Comparison of ENCODE assay signal across 12 cellular contexts in genomic region chr22:20127869-20128618, GRCh38. TPM values are rescaled to one million over a fixed set of nuclear protein-coding genes. Genes with fewer than 3 reads are reported as not detected.
DNase-seq lines count a peak whose midpoint lies in the region; ATAC-seq and TF ChIP-seq lines count a peak whose summit lies in the region.
"Had no signal": no experiment of that assay in that cellular context is flagged by ENCODE, and none has a peak within 500 bp of the region (broad histone marks: within the 10 kb centered on the region; RNA-seq: fewer than 3 reads in every experiment).

No MANE protein-coding gene starts in this region.

- no peaks in the 10 kb centered on the region for H3K9me3 Mint-ChIP-seq in CD4-positive, CD25-positive, alpha-beta regulatory T cell
- no peaks in the 10 kb centered on the region for H3K9me3 Mint-ChIP-seq in GM23338
- H3K9me3 Mint-ChIP-seq in activated CD4-positive, alpha-beta T cell treated with anti-CD3 and anti-CD28 coated beads, Interleukin-2, amount 10 ng/mL, durations not matched to agents 24 days and 14 days: no peaks in the 10 kb centered on the region
- H3K9me3 Mint-ChIP-seq: activated naive CD8-positive, alpha-beta T cell treated with anti-CD3 and anti-CD28 coated beads, Interleukin-2, amount 10 ng/mL, durations not matched to agents 7 days and 5 days had no signal

- peaks cover 31% of the 10 kb centered on the region for H3K36me3 ChIP-seq in CD4-positive, CD25-positive, alpha-beta regulatory T cell (ENCODE audit: control insufficient read depth, insufficient read depth, low read length)
- H3K36me3 ChIP-seq in GM23338 (ENCODE audit: insufficient read depth): peaks cover 16% of the 10 kb centered on the region; the same call in 1 of the 2 replicates
- H3K36me3 ChIP-seq in ectodermal cell (ENCODE audit: control insufficient read depth, insufficient read depth, low read length): peaks cover 33% of the 10 kb centered on the region

- peaks cover 4% of the 10 kb centered on the region for H3K36me3 Mint-ChIP-seq in CD4-positive, CD25-positive, alpha-beta regulatory T cell
- peaks cover 52% of the 10 kb centered on the region for H3K36me3 Mint-ChIP-seq in GM23338 (ENCODE audit: low read depth)
- peaks cover 31% of the 10 kb centered on the region for H3K36me3 Mint-ChIP-seq in activated CD4-positive, alpha-beta T cell treated with anti-CD3 and anti-CD28 coated beads, Interleukin-2, amount 10 ng/mL, durations not matched to agents 24 days and 14 days (ENCODE audit: low read depth)

- no peaks in the 10 kb centered on the region for H3K9me2 ChIP-seq in GM23338 (ENCODE audit: insufficient read depth)

- no peak for TF ChIP-seq CTCF in GM23338 (conservative IDR thresholded peaks at IDR 0.05; ENCODE audit: low read depth in 2 of 2)

- no peaks in the 10 kb centered on the region for H3K27me3 Mint-ChIP-seq in CD4-positive, CD25-positive, alpha-beta regulatory T cell
- H3K27me3 Mint-ChIP-seq in GM23338 (ENCODE audit: insufficient read depth, low read depth, poor library complexity): peaks cover 13% of the 10 kb centered on the region
- no peaks in the 10 kb centered on the region for H3K27me3 Mint-ChIP-seq in activated CD4-positive, alpha-beta T cell treated with anti-CD3 and anti-CD28 coated beads, Interleukin-2, amount 10 ng/mL, durations not matched to agents 24 days and 14 days
- H3K27me3 Mint-ChIP-seq: activated naive CD8-positive, alpha-beta T cell treated with anti-CD3 and anti-CD28 coated beads, Interleukin-2, amount 10 ng/mL, durations not matched to agents 7 days and 5 days had no signal

- H3K4me1 Mint-ChIP-seq in CD4-positive, CD25-positive, alpha-beta regulatory T cell: peaks cover 0 to 23% (median 8%) of the 10 kb centered on the region in 4 donors
- no peaks in the 10 kb centered on the region for H3K4me1 Mint-ChIP-seq in GM23338
- peaks cover 8% of the 10 kb centered on the region for H3K4me1 Mint-ChIP-seq in activated CD4-positive, alpha-beta T cell treated with anti-CD3 and anti-CD28 coated beads, Interleukin-2, amount 10 ng/mL, durations not matched to agents 24 days and 14 days

- no peak for DNase-seq in CD4-positive, CD25-positive, alpha-beta regulatory T cell
- DNase-seq in GM23338 (ENCODE audit: low spot score) (no peak), T-helper 2 cell (no peak)
- no peak for DNase-seq in activated CD4-positive, alpha-beta T cell treated with anti-CD3 and anti-CD28 coated beads, Interleukin-2, amount 10 ng/mL, durations not matched to agents 24 days and 14 days
- DNase-seq: activated naive CD8-positive, alpha-beta T cell treated with anti-CD3 and anti-CD28 coated beads, Interleukin-2, amount 10 ng/mL, durations not matched to agents 7 days and 5 days; DMS153; hippocampal formation; left cardiac atrium; NCI-H2081 treated with DMSO at 0.1 percent for 48 hours; stimulated activated CD4-positive, alpha-beta T cell treated with anti-CD3 and anti-CD28 coated beads, Interleukin-12 subunit alpha, Interleukin-12 subunit beta, amount 100 ng/mL, for 4 hours had no signal

- H3K9me3 ChIP-seq in CD4-positive, CD25-positive, alpha-beta regulatory T cell (ENCODE audit: control insufficient read depth in 2 of 2, low read length in 2 of 2): no peaks in the 10 kb centered on the region
- no peaks in the 10 kb centered on the region for H3K9me3 ChIP-seq in ectodermal cell (ENCODE audit: control insufficient read depth, low read length)

- no peak overlapping the region for H3K4me2 ChIP-seq in GM23338

- H3K27ac Mint-ChIP-seq in CD4-positive, CD25-positive, alpha-beta regulatory T cell: peak overlapping the region; percentile 47 to 75 (median 55)
- no peak overlapping the region; the same call in 1 of the 2 replicates for H3K27ac Mint-ChIP-seq in GM23338
- H3K27ac Mint-ChIP-seq in activated CD4-positive, alpha-beta T cell treated with anti-CD3 and anti-CD28 coated beads, Interleukin-2, amount 10 ng/mL, durations not matched to agents 24 days and 14 days: no peak overlapping the region

- ATAC-seq in CD4-positive, CD25-positive, alpha-beta regulatory T cell (ENCODE audit: low read depth in 2 of 2): no peak
- ATAC-seq in GM23338 (no peak), HG03378 (IDR thresholded peaks at IDR 0.05; ENCODE audit: unreplicated experiment) (no peak)
- ATAC-seq: left cardiac atrium had no signal

- H3F3A ChIP-seq in GM23338 (replicated peaks; ENCODE audit: low read depth): peaks cover 47% of the 10 kb centered on the region

- intact Hi-C loops in activated CD4-positive, alpha-beta T cell treated with anti-CD3 and anti-CD28 coated beads, Interleukin-2, amount 10 ng/mL, durations not matched to agents 24 days and 14 days (cut with micrococcal nuclease): no loop called here

- peaks cover 16% of the 10 kb centered on the region for H3K79me2 ChIP-seq in GM23338 (replicated peaks; ENCODE audit: insufficient read depth)

- H3K27ac ChIP-seq in CD4-positive, CD25-positive, alpha-beta regulatory T cell (ENCODE audit: insufficient read depth, low read length, poor library complexity, severe bottlenecking): peak overlapping the region; percentile 38
- peak overlapping the region; percentile 74; the same call in 1 of the 2 replicates for H3K27ac ChIP-seq in GM23338 (ENCODE audit: low read depth)
- H3K27ac ChIP-seq in ectodermal cell (ENCODE audit: insufficient read depth, low read depth, low read length, poor library complexity, severe bottlenecking): peak overlapping the region; percentile 26

- H3K4me3 Mint-ChIP-seq in CD4-positive, CD25-positive, alpha-beta regulatory T cell: peak overlapping the region in 2 of 4 donors; percentile 63 to 77
- no peak overlapping the region for H3K4me3 Mint-ChIP-seq in GM23338
- no peak overlapping the region for H3K4me3 Mint-ChIP-seq in activated CD4-positive, alpha-beta T cell treated with anti-CD3 and anti-CD28 coated beads, Interleukin-2, amount 10 ng/mL, durations not matched to agents 24 days and 14 days
- H3K4me3 Mint-ChIP-seq: activated naive CD8-positive, alpha-beta T cell treated with anti-CD3 and anti-CD28 coated beads, Interleukin-2, amount 10 ng/mL, durations not matched to agents 7 days and 5 days had no signal

- H3K27me3 ChIP-seq in CD4-positive, CD25-positive, alpha-beta regulatory T cell (ENCODE audit: control insufficient read depth, insufficient read depth, low read length): no peaks in the 10 kb centered on the region
- H3K27me3 ChIP-seq in GM23338 (ENCODE audit: insufficient read depth): no peaks in the 10 kb centered on the region
- no peaks in the 10 kb centered on the region for H3K27me3 ChIP-seq in ectodermal cell (ENCODE audit: control insufficient read depth, insufficient read depth, low read length, poor library complexity, severe bottlenecking)

- WGBS in ectodermal cell, 2 experiments: 89 to 92% methylated on average over 17 of the region's 17 CpGs

- no peak overlapping the region for H2AFZ ChIP-seq in GM23338

- H3K4me3 ChIP-seq in CD4-positive, CD25-positive, alpha-beta regulatory T cell (ENCODE audit: low read depth, low read length): no peak overlapping the region
- H3K4me3 ChIP-seq in GM23338 (no peak overlapping the region), ectodermal cell (ENCODE audit: insufficient read depth, low read depth, low read length) (no peak overlapping the region)

- H4K20me1 ChIP-seq in GM23338 (replicated peaks; ENCODE audit: insufficient read depth): peaks cover 18% of the 10 kb centered on the region

- H3K4me1 ChIP-seq in CD4-positive, CD25-positive, alpha-beta regulatory T cell (ENCODE audit: control insufficient read depth, insufficient read depth, low read length, poor library complexity, severe bottlenecking): peaks cover 18% of the 10 kb centered on the region
- H3K4me1 ChIP-seq in GM23338 (ENCODE audit: insufficient read depth) (no peaks in the 10 kb centered on the region; the same call in 1 of the 2 replicates), ectodermal cell (ENCODE audit: control insufficient read depth, insufficient read depth, low read length) (no peaks in the 10 kb centered on the region)

RNA-seq across cellular contexts. Expression of gene ZDHHC8, which starts 3.6 kb away (rescaled TPM):
- 76.7 TPM for total RNA-seq in CD4-positive, CD25-positive, alpha-beta regulatory T cell
- polyA plus RNA-seq in CD4-positive, CD25-positive, alpha-beta regulatory T cell: 1 to 10 TPM; 1.2 to 4.3 (median 1.6) TPM
- 26.1 and 47.6 TPM in 2 replicates for total RNA-seq in GM23338 (2014; rRNA removed; shearing (Covaris generic))
- polyA plus RNA-seq in GM23338 (2016; fragmentation: Nextera tagmentation; extraction: Ambion mirVana): 13.7 and 22.1 TPM in 2 replicates
- 65.4 TPM for polyA plus RNA-seq in ectodermal cell (2013, experiment 1 of 4)
- 68.7 TPM for polyA plus RNA-seq in ectodermal cell (2013, experiment 2 of 4)
- polyA plus RNA-seq in ectodermal cell (2013, experiment 3 of 4): 57.7 TPM
- 58.1 TPM for polyA plus RNA-seq in ectodermal cell (2013, experiment 4 of 4)
- 95.2 and 100 TPM in 2 replicates for total RNA-seq in activated CD4-positive, alpha-beta T cell treated with anti-CD3 and anti-CD28 coated beads, Interleukin-2, amount 10 ng/mL, durations not matched to agents 24 days and 14 days

RNA-seq across cellular contexts. Expression of gene TRMT2A, which starts 11.0 kb away (rescaled TPM):
- 75.2 TPM for total RNA-seq in CD4-positive, CD25-positive, alpha-beta regulatory T cell
- polyA plus RNA-seq in CD4-positive, CD25-positive, alpha-beta regulatory T cell: 10 to 100 TPM; 24.5 to 30.2 (median 28.1) TPM
- total RNA-seq in GM23338 (2014; rRNA removed; shearing (Covaris generic)): 56.4 and 61.3 TPM in 2 replicates
- polyA plus RNA-seq in GM23338 (2016; fragmentation: Nextera tagmentation; extraction: Ambion mirVana): 41.3 and 42.9 TPM in 2 replicates
- 40.2 TPM for polyA plus RNA-seq in ectodermal cell (2013, experiment 1 of 4)
- 48.7 TPM for polyA plus RNA-seq in ectodermal cell (2013, experiment 2 of 4)
- 36.8 TPM for polyA plus RNA-seq in ectodermal cell (2013, experiment 3 of 4)
- polyA plus RNA-seq in ectodermal cell (2013, experiment 4 of 4): 49.3 TPM
- total RNA-seq in activated CD4-positive, alpha-beta T cell treated with anti-CD3 and anti-CD28 coated beads, Interleukin-2, amount 10 ng/mL, durations not matched to agents 24 days and 14 days: 125 and 135 TPM in 2 replicates

RNA-seq across cellular contexts. Expression of gene RANBP1, which starts 12.1 kb away (rescaled TPM):
- total RNA-seq in CD4-positive, CD25-positive, alpha-beta regulatory T cell: 67.2 TPM
- polyA plus RNA-seq in CD4-positive, CD25-positive, alpha-beta regulatory T cell: 10 to 100 TPM; 80.7 to 93.9 (median 90.2) TPM
- 987 and 1,206 TPM in 2 replicates for total RNA-seq in GM23338 (2014; rRNA removed; shearing (Covaris generic))
- 988 and 1,014 TPM in 2 replicates for polyA plus RNA-seq in GM23338 (2016; fragmentation: Nextera tagmentation; extraction: Ambion mirVana)
- 522 TPM for polyA plus RNA-seq in ectodermal cell (2013, experiment 1 of 4)
- polyA plus RNA-seq in ectodermal cell (2013, experiment 2 of 4): 457 TPM
- polyA plus RNA-seq in ectodermal cell (2013, experiment 3 of 4): 538 TPM
- 496 TPM for polyA plus RNA-seq in ectodermal cell (2013, experiment 4 of 4)
- total RNA-seq in activated CD4-positive, alpha-beta T cell treated with anti-CD3 and anti-CD28 coated beads, Interleukin-2, amount 10 ng/mL, durations not matched to agents 24 days and 14 days: 488 and 500 TPM in 2 replicates

RNA-seq across cellular contexts. Expression of gene CCDC188, which starts 22.8 kb away (rescaled TPM):
- 0.44 TPM for total RNA-seq in CD4-positive, CD25-positive, alpha-beta regulatory T cell
- polyA plus RNA-seq in CD4-positive, CD25-positive, alpha-beta regulatory T cell: not detected
- not detected in 2 replicates for total RNA-seq in GM23338 (2014; rRNA removed; shearing (Covaris generic))
- not detected in 2 replicates for polyA plus RNA-seq in GM23338 (2016; fragmentation: Nextera tagmentation; extraction: Ambion mirVana)
- polyA plus RNA-seq in ectodermal cell (2013, experiment 1 of 4): not detected
- polyA plus RNA-seq in ectodermal cell (2013, experiment 2 of 4): not detected
- not detected for polyA plus RNA-seq in ectodermal cell (2013, experiment 3 of 4)
- polyA plus RNA-seq in ectodermal cell (2013, experiment 4 of 4): 0.41 TPM
- total RNA-seq in activated CD4-positive, alpha-beta T cell treated with anti-CD3 and anti-CD28 coated beads, Interleukin-2, amount 10 ng/mL, durations not matched to agents 24 days and 14 days: 0.14 TPM in 1 of 2 replicates, not detected in the other

RNA-seq across cellular contexts. Expression of gene DGCR8, which starts 48.0 kb away (rescaled TPM):
- total RNA-seq in CD4-positive, CD25-positive, alpha-beta regulatory T cell: 41.1 TPM
- polyA plus RNA-seq in CD4-positive, CD25-positive, alpha-beta regulatory T cell: 1 to 10 TPM; 2.7 to 6.6 (median 4.5) TPM
- total RNA-seq in GM23338 (2014; rRNA removed; shearing (Covaris generic)): 41.6 and 48.9 TPM in 2 replicates
- 11.4 and 12.2 TPM in 2 replicates for polyA plus RNA-seq in GM23338 (2016; fragmentation: Nextera tagmentation; extraction: Ambion mirVana)
- polyA plus RNA-seq in ectodermal cell (2013, experiment 1 of 4): 45.9 TPM
- polyA plus RNA-seq in ectodermal cell (2013, experiment 2 of 4): 59.5 TPM
- polyA plus RNA-seq in ectodermal cell (2013, experiment 3 of 4): 36.5 TPM
- 38.8 TPM for polyA plus RNA-seq in ectodermal cell (2013, experiment 4 of 4)
- total RNA-seq in activated CD4-positive, alpha-beta T cell treated with anti-CD3 and anti-CD28 coated beads, Interleukin-2, amount 10 ng/mL, durations not matched to agents 24 days and 14 days: 73.2 and 74.2 TPM in 2 replicates

Comparison
In these comparisons a context has a peak if more than half of its experiments do, and no peak if none do; other contexts are left out.
1. H3K27ac Mint-ChIP-seq: peak in CD4-positive, CD25-positive, alpha-beta regulatory T cell (3 of 3); none in GM23338 (single experiment) and activated CD4-positive, alpha-beta T cell treated with anti-CD3 and anti-CD28 coated beads, Interleukin-2, amount 10 ng/mL, durations not matched to agents 24 days and 14 days (single experiment).
2. Peak in every context shown above with its lines, with median percentiles within 50 percentile points of each other: H3K27ac ChIP-seq.